16 cellular contexts compared by ENCODE assay signal in the genomic region with DNA sequence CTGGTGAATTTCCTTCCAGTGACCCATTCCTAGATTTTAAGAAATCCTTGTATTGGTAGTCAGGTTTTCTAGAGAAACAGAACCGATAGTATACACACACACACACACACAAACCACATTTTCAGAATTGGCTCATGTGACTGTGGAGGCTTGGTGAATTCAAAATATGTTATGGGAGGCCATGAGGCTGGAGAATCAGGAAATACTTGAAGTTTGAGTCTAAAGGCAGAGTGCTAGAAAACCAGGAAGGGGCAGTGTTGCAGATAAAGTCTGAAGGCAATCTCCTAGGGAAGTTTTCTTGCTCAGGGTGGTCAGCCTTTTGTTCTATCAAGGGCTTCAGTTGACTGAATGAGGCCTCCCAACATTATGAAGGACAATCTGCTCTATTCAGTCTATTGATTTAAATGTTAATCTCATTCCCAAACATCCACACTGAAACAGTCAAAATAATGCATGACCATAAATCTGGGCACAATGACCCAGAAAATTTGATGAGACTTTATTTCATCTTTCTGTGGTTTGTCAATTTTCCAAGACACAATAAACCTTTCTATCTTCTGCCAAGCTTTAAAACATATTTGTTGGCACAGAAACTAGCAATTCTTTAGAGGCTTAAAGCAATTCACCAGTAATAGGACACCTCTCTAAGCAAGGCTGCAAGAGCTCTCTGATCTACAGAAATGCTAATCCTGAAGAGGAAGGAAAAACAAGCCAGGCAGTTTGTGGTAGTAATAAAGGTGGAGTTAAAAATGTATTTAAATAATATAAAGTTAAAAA.
A peak's percentile ranks its signal among the peaks of the same experiment; 100 is the strongest.
DNase-seq lines count a peak whose midpoint lies in the region; ATAC-seq and TF ChIP-seq lines count a peak whose summit lies in the region.
"Had no signal": no experiment of that assay in that cellular context is flagged by ENCODE, and none has a peak within 500 bp of the region (broad histone marks: within the 10 kb centered on the region; RNA-seq: fewer than 3 reads in every experiment).

No MANE protein-coding gene starts in this region.

- no peaks in the 10 kb centered on the region for H3K9me3 ChIP-seq in breast epithelium
- H3K9me3 ChIP-seq: thoracic aorta had no signal

- DNase-seq in MCF 10A (ENCODE audit: unreplicated experiment) (peak; percentile 47), breast epithelium (ENCODE audit: low spot score in 2 of 2) (no peak), WTC11 (ENCODE audit: low spot score) (no peak), glomerular visceral epithelial cell (ENCODE audit: extremely low spot score) (peak; percentile 13), type B pancreatic cell (ENCODE audit: extremely low spot score, unreplicated experiment) (no peak), UCSD-AML1 (lab: John Stamatoyannopoulos, UW; ENCODE audit: unreplicated experiment) (no peak), DMS 273 treated with DMSO at 0.1 percent for 48 hours (lab: John Stamatoyannopoulos, UW) (no peak)
- DNase-seq: activated CD4-positive, alpha-beta T cell treated with anti-CD3 and anti-CD28 coated beads for 4 hours; activated naive CD8-positive, alpha-beta T cell treated with anti-CD3 and anti-CD28 coated beads for 36 hours; cerebellar nuclear complex; Karpas-422; NCI-H2081; NCI-H748 treated with DMSO at 0.1 percent for 48 hours; stimulated activated CD4-positive, alpha-beta T cell treated with anti-CD3 and anti-CD28 coated beads, Interleukin-2, amount 100 ng/mL, for 24 hours had no signal

- intact Hi-C loops in MCF 10A (cut with micrococcal nuclease) = no loop called here
- intact Hi-C loops in breast epithelium (cut with DNase I; ENCODE audit: low total_unique reads) = no loop called here

- ATAC-seq in WTC11 (peak; percentile 65), HG02970 (IDR thresholded peaks at IDR 0.05; ENCODE audit: low FRiP score, unreplicated experiment) (no peak)

- no peak overlapping the region for H3K27ac Mint-ChIP-seq in MCF 10A (ENCODE audit: low read depth, unreplicated experiment)
- peak overlapping the region; percentile 81 for H3K27ac Mint-ChIP-seq in WTC11
- peak overlapping the region; percentile 33 for H3K27ac Mint-ChIP-seq in type B pancreatic cell
- H3K27ac Mint-ChIP-seq: activated naive CD8-positive, alpha-beta T cell treated with anti-CD3 and anti-CD28 coated beads for 36 hours had no signal

- H3K4me1 ChIP-seq in breast epithelium = no peaks in the 10 kb centered on the region

- POLR2A ChIA-PET in MCF 10A (lab: Yijun Ruan, JAX) (interaction anchor here (1.0 kb wide), 1 partner anchor 13 kb away, joined by 3 read pairs; no protein-coding TSS in a partner anchor), WTC11 (lab: Charles Lee) (no interaction called here)

- H3K36me3 Mint-ChIP-seq in MCF 10A (ENCODE audit: insufficient read depth, unreplicated experiment) = no peaks in the 10 kb centered on the region
- peaks cover 24% of the 10 kb centered on the region for H3K36me3 Mint-ChIP-seq in WTC11
- H3K36me3 Mint-ChIP-seq in type B pancreatic cell = no peaks in the 10 kb centered on the region
- H3K36me3 Mint-ChIP-seq: activated naive CD8-positive, alpha-beta T cell treated with anti-CD3 and anti-CD28 coated beads for 36 hours had no signal

- BruUV-seq in MCF 10A (replicated peaks; lab: Mats Ljungman, UMichigan) = no TSS peak

- H3K4me1 Mint-ChIP-seq in MCF 10A (ENCODE audit: insufficient read depth, unreplicated experiment) = peaks cover 15% of the 10 kb centered on the region
- H3K4me1 Mint-ChIP-seq in WTC11 = peaks cover 53% of the 10 kb centered on the region
- H3K4me1 Mint-ChIP-seq in type B pancreatic cell (ENCODE audit: unreplicated experiment) = peaks cover 21% of the 10 kb centered on the region
- H3K4me1 Mint-ChIP-seq: activated naive CD8-positive, alpha-beta T cell treated with anti-CD3 and anti-CD28 coated beads for 36 hours had no signal

- no peak overlapping the region for H3K27ac ChIP-seq in breast epithelium
- H3K27ac ChIP-seq: thoracic aorta had no signal

- H3K27me3 ChIP-seq in breast epithelium = no peaks in the 10 kb centered on the region

- H3K27me3 Mint-ChIP-seq in MCF 10A (ENCODE audit: insufficient read depth, unreplicated experiment) = no peaks in the 10 kb centered on the region
- peaks cover 8% of the 10 kb centered on the region; the same call in 1 of the 2 replicates for H3K27me3 Mint-ChIP-seq in WTC11 (ENCODE audit: low read depth)
- peaks cover 9% of the 10 kb centered on the region for H3K27me3 Mint-ChIP-seq in type B pancreatic cell

- H3K4me3 Mint-ChIP-seq in MCF 10A (ENCODE audit: unreplicated experiment) (no peak overlapping the region), WTC11 (no peak overlapping the region), type B pancreatic cell (peak overlapping the region; percentile 19)
- H3K4me3 Mint-ChIP-seq: activated naive CD8-positive, alpha-beta T cell treated with anti-CD3 and anti-CD28 coated beads for 36 hours had no signal

- CTCF ChIA-PET in MCF 10A (lab: Yijun Ruan, JAX) = no interaction called here
- CTCF ChIA-PET in WTC11 (lab: Charles Lee) = no interaction called here

- H3K9me3 Mint-ChIP-seq in MCF 10A (ENCODE audit: unreplicated experiment) (no peaks in the 10 kb centered on the region), WTC11 (peaks cover 36% of the 10 kb centered on the region), type B pancreatic cell (peaks cover 3% of the 10 kb centered on the region)
- H3K9me3 Mint-ChIP-seq: activated naive CD8-positive, alpha-beta T cell treated with anti-CD3 and anti-CD28 coated beads for 36 hours had no signal

- no peaks in the 10 kb centered on the region for H3K36me3 ChIP-seq in breast epithelium
- H3K36me3 ChIP-seq: thoracic aorta had no signal

- H3K4me3 ChIP-seq in breast epithelium = no peak overlapping the region
- H3K4me3 ChIP-seq: thoracic aorta had no signal

- TF ChIP-seq POLR2A in breast epithelium (IDR thresholded peaks at IDR 0.05) = no peak

- TF ChIP-seq CTCF in MCF 10A (IDR thresholded peaks at IDR 0.05; ENCODE audit: unreplicated experiment) (no peak), breast epithelium (IDR thresholded peaks at IDR 0.05) (no peak), WTC11 (IDR thresholded peaks at IDR 0.05) (no peak), type B pancreatic cell (conservative IDR thresholded peaks at IDR 0.05) (no peak)

TF ChIP-seq in WTC11, 78 proteins besides CTCF, POLR2A, EP300 and RAD21 (continues in another document):
- TF ChIP-seq IRF2 (CRISPR knock-in tag; IDR thresholded peaks at IDR 0.05; ENCODE audit: borderline replicate concordance, low read depth) (no peak), PRRX2 (CRISPR knock-in tag; IDR thresholded peaks at IDR 0.05) (no peak), SMAD4 (CRISPR knock-in tag; IDR thresholded peaks at IDR 0.05) (no peak), FOXP1 (CRISPR knock-in tag; IDR thresholded peaks at IDR 0.05; ENCODE audit: borderline replicate concordance) (no peak), JAZF1 (CRISPR knock-in tag; IDR thresholded peaks at IDR 0.05) (no peak), HMGA2 (CRISPR knock-in tag; IDR thresholded peaks at IDR 0.05) (no peak), TCF7 (CRISPR knock-in tag; IDR thresholded peaks at IDR 0.05; ENCODE audit: low read depth) (no peak), NR1H2 (CRISPR knock-in tag; IDR thresholded peaks at IDR 0.05) (no peak), NFATC4 (CRISPR knock-in tag; IDR thresholded peaks at IDR 0.05) (no peak), NR2C2 (CRISPR knock-in tag; IDR thresholded peaks at IDR 0.05) (no peak)
- TF ChIP-seq, protein P1, sequence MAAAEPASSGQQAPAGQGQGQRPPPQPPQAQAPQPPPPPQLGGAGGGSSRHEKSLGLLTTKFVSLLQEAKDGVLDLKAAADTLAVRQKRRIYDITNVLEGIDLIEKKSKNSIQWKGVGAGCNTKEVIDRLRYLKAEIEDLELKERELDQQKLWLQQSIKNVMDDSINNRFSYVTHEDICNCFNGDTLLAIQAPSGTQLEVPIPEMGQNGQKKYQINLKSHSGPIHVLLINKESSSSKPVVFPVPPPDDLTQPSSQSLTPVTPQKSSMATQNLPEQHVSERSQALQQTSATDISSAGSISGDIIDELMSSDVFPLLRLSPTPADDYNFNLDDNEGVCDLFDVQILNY (CRISPR knock-in tag; IDR thresholded peaks at IDR 0.05) = no peak
- TF ChIP-seq, protein P2, sequence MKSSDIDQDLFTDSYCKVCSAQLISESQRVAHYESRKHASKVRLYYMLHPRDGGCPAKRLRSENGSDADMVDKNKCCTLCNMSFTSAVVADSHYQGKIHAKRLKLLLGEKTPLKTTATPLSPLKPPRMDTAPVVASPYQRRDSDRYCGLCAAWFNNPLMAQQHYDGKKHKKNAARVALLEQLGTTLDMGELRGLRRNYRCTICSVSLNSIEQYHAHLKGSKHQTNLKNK (CRISPR knock-in tag; IDR thresholded peaks at IDR 0.05) = no peak
- TF ChIP-seq, protein P3, sequence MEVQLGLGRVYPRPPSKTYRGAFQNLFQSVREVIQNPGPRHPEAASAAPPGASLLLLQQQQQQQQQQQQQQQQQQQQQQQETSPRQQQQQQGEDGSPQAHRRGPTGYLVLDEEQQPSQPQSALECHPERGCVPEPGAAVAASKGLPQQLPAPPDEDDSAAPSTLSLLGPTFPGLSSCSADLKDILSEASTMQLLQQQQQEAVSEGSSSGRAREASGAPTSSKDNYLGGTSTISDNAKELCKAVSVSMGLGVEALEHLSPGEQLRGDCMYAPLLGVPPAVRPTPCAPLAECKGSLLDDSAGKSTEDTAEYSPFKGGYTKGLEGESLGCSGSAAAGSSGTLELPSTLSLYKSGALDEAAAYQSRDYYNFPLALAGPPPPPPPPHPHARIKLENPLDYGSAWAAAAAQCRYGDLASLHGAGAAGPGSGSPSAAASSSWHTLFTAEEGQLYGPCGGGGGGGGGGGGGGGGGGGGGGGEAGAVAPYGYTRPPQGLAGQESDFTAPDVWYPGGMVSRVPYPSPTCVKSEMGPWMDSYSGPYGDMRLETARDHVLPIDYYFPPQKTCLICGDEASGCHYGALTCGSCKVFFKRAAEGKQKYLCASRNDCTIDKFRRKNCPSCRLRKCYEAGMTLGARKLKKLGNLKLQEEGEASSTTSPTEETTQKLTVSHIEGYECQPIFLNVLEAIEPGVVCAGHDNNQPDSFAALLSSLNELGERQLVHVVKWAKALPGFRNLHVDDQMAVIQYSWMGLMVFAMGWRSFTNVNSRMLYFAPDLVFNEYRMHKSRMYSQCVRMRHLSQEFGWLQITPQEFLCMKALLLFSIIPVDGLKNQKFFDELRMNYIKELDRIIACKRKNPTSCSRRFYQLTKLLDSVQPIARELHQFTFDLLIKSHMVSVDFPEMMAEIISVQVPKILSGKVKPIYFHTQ (CRISPR knock-in tag; IDR thresholded peaks at IDR 0.05) = no peak

Comparison
In these comparisons a context has a peak if more than half of its experiments do, and no peak if none do; other contexts are left out.
1. DNase-seq: peak in MCF 10A (single experiment) and glomerular visceral epithelial cell (single experiment); none in breast epithelium (0 of 2), WTC11 (single experiment), type B pancreatic cell (single experiment), UCSD-AML1 (single experiment) and DMS 273 treated with DMSO at 0.1 percent for 48 hours (single experiment).